ENCODE assay signal across 18 cellular contexts in the genomic region with DNA sequence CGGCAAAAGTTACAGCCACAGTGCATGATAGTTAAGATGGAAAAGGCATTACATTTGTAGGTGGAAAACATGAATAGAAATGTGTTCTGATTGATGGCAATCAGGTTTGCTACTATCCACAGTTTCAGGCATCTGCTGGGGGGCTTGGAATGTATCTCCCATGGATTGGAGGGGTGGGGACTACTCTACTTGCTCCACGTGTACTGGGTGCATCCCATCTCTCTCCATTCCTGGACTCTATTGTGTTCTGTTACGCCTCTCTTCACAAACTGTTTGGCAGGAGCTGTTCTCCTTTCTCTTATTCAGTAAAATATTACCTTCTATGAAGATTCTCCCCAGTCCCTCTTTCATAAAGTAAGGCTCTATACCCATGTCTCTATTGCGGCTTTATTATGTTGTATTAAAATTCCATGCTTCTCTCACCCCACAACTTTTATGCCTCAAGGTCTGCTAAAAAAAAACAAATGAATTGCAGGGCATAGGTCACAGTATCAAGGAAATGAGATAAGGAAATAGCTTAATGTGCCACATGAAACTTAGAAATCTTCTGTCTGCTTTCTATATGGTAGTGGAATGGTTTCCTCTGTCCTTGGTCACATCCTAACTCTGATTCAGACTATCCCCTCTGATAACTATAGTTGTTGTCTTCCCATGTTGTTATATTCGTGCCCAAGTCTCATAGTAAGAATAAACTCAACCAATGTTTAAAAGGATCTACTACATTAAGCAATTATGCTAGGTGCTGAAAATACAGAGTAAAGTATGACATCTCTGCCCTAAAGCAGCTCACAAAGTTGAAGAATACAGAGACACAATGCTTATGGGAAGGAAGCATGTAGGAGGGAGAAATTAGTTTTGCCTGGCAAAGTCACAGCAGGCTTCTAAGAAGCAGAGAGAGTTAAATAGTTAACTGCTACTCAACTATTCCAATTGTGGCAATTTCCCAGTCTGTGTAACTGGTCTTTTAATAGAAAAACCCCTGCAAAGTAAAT. TPM values are rescaled to one million over a fixed set of nuclear protein-coding genes. Genes with fewer than 3 reads are reported as not detected.
A peak's percentile ranks its signal among the peaks of the same experiment; 100 is the strongest.
DNase-seq lines count a peak whose midpoint lies in the region; ATAC-seq and TF ChIP-seq lines count a peak whose summit lies in the region.
"Had no signal": no experiment of that assay in that cellular context is flagged by ENCODE, and none has a peak within 500 bp of the region (broad histone marks: within the 10 kb centered on the region; RNA-seq: fewer than 3 reads in every experiment).

No MANE protein-coding gene starts in this region.

- WGBS in HUES64 = 86% methylated on average over 5 of the region's 5 CpGs
- WGBS in esophagus squamous epithelium, 2 donors = 71 to 77% methylated on average over 5 of the region's 5 CpGs

- H3K4me3 ChIP-seq in HUES64 (ENCODE audit: low read length) (no peak overlapping the region), esophagus squamous epithelium (no peak overlapping the region)
- H3K4me3 ChIP-seq: breast epithelium had no signal

- intact Hi-C loops in esophagus squamous epithelium (cut with DNase I) = no loop called here

- H3K27ac ChIP-seq in HUES64 (ENCODE audit: low read depth, low read length) (peak overlapping the region; percentile 47), esophagus squamous epithelium (no peak overlapping the region)
- H3K27ac ChIP-seq: breast epithelium had no signal

- H3K9me3 ChIP-seq in HUES64 (ENCODE audit: insufficient read depth, low read depth, low read length) (no peaks in the 10 kb centered on the region), esophagus squamous epithelium (no peaks in the 10 kb centered on the region)
- H3K9me3 ChIP-seq: breast epithelium had no signal

- H3K4me1 ChIP-seq in HUES64 (ENCODE audit: insufficient read depth, low read length) (peaks cover 23% of the 10 kb centered on the region), esophagus squamous epithelium (peaks cover 0 to 33% (median 0%) of the 10 kb centered on the region in 3 donors)
- H3K4me1 ChIP-seq: breast epithelium had no signal

- no peak for TF ChIP-seq POLR2A in esophagus squamous epithelium (IDR thresholded peaks at IDR 0.05)

- H3K36me3 ChIP-seq in HUES64 (ENCODE audit: insufficient read depth, low read length) = no peaks in the 10 kb centered on the region
- H3K36me3 ChIP-seq in esophagus squamous epithelium = peaks cover 0 to 16% (median 0%) of the 10 kb centered on the region in 3 donors
- H3K36me3 ChIP-seq: breast epithelium had no signal

- peak; percentile 7 for DNase-seq in astrocyte of the hippocampus (ENCODE audit: low read depth, low spot score)
- peak; percentile 18 for DNase-seq in left kidney (ENCODE audit: low read depth, low spot score)
- peak; percentile 22 for DNase-seq in renal cortical epithelial cell (ENCODE audit: low read depth)
- no peak for DNase-seq in esophagus squamous epithelium (lab: John Stamatoyannopoulos, UW)
- DNase-seq in NCI-H748 (lab: John Stamatoyannopoulos, UW; ENCODE audit: unreplicated experiment) = no peak
- DNase-seq in activated naive CD4-positive, alpha-beta T cell (lab: John Stamatoyannopoulos, UW) = no peak
- DNase-seq: activated CD4-positive, CD25-positive, alpha-beta regulatory T cell; activated naive CD4-positive, alpha-beta T cell treated with anti-CD3 and anti-CD28 coated beads for 36 hours; foreskin melanocyte; midbrain; NCI-H1048; NCI-H774; posterior cingulate gyrus; T-cell had no signal

- H3K9ac ChIP-seq in HUES64 (ENCODE audit: low read depth, low read length) = peak overlapping the region; percentile 13; the same call in 1 of the 2 replicates

- H3K27me3 ChIP-seq in HUES64 (ENCODE audit: insufficient read depth, low read length) = no peaks in the 10 kb centered on the region
- H3K27me3 ChIP-seq in esophagus squamous epithelium = no peaks in the 10 kb centered on the region
- H3K27me3 ChIP-seq: breast epithelium had no signal

- TF ChIP-seq CTCF in esophagus squamous epithelium (IDR thresholded peaks at IDR 0.05) = no peak

- no peak for ATAC-seq in GM21576 (IDR thresholded peaks at IDR 0.05; ENCODE audit: unreplicated experiment)
- ATAC-seq: Panc1, T-cell had no signal

RNA-seq across cellular contexts. Expression of a gene that starts 43.1 kb away (rescaled TPM):
- polyA plus RNA-seq in HUES64 (2013, experiment 1 of 2) = 21.3 TPM
- polyA plus RNA-seq in HUES64 (2013, experiment 2 of 2) = 19.8 TPM
- total RNA-seq in renal cortical epithelial cell (76.9 and 104 TPM in 2 replicates), esophagus squamous epithelium (10 to 100 TPM; 50.0 to 99.7 (median 87.8) TPM)

Comparison
In these comparisons a context has a peak if more than half of its experiments do, and no peak if none do; other contexts are left out.
1. DNase-seq: peak in astrocyte of the hippocampus (single experiment), left kidney (single experiment) and renal cortical epithelial cell (single experiment); none in esophagus squamous epithelium (single experiment), NCI-H748 (single experiment) and activated naive CD4-positive, alpha-beta T cell (0 of 4).